8 cellular contexts compared by ENCODE assay signal in the genomic region with DNA sequence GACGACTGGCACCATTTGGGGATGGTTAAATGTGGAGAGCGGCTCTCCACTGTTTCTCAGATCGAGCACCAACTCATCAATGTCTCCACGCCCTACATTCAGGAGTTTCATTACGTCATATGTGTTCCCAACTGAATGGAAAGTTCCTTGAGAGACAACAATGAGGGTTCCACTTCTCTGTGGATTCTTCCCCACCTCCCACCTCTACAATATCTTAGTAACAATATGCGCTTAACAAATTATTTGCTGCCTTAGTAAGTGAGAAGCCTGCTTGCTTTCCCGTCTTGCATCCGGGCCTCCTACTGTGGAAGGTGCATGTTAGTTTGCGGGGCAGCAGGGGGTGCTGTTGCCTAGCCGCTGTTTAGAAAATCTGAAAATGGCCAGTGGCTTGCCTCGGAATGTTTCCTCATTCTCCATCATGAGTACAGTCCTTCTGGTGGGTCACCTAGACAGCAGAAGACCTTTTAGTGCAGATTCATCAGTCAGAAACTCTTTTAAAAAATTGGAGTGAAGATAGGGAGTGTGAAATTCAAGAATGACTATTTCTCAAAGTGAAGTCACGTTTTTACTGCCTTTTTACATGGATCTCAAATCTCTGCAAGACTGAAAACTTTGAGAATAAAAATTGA. TPM values are rescaled to one million over a fixed set of nuclear protein-coding genes. Genes with fewer than 3 reads are reported as not detected.
DNase-seq lines count a peak whose midpoint lies in the region; ATAC-seq, FAIRE-seq and TF ChIP-seq lines count a peak whose summit lies in the region.

No MANE protein-coding gene starts in this region.

- H3K4me2 ChIP-seq in mammary epithelial cell (ENCODE audit: insufficient read depth, low read depth, low read length): no peak overlapping the region

- ATAC-seq in GM21786 (IDR thresholded peaks at IDR 0.05; ENCODE audit: unreplicated experiment) (peak; percentile 71), T-helper 17 cell (no peak)

- DNase-seq in GM03348 (ENCODE audit: low spot score) (peak; percentile 70), LoVo (ENCODE audit: low spot score) (peak; percentile 75), SK-MEL-5 (ENCODE audit: low read depth, low spot score) (peak; percentile 70), mammary epithelial cell (peak; percentile 40), kidney (no peak), T-helper 17 cell (no peak)
- DNase-seq in stimulated activated CD8-positive, alpha-beta memory T cell treated with anti-CD3 and anti-CD28 coated beads, Interleukin-2, amount 100 ng/mL, for 48 hours (ENCODE audit: low read depth in 2 of 2): peak; percentile 7 to 11

- H3K4me1 ChIP-seq in mammary epithelial cell (ENCODE audit: insufficient read depth, low read length) (no peaks in the 10 kb centered on the region), kidney (ENCODE audit: control insufficient read depth in 1 of 2, insufficient read depth in 1 of 2, low read depth in 1 of 2, low read length in 2 of 2) (no peaks in the 10 kb centered on the region)

- H3K27me3 Mint-ChIP-seq in T-helper 17 cell: peaks cover 23% of the 10 kb centered on the region

- H3K36me3 ChIP-seq in mammary epithelial cell (ENCODE audit: insufficient read depth, low read length) (no peaks in the 10 kb centered on the region), kidney (ENCODE audit: control insufficient read depth in 1 of 2, insufficient read depth in 2 of 2, low read length in 2 of 2) (peaks cover 12 to 28% of the 10 kb centered on the region in 2 donors)

- no peak for FAIRE-seq in kidney (lab: Jason Lieb, UNC)

- H3K27ac Mint-ChIP-seq in T-helper 17 cell: no peak overlapping the region

- peaks cover 2% of the 10 kb centered on the region for H3K4me1 Mint-ChIP-seq in T-helper 17 cell

- intact Hi-C loops in mammary epithelial cell (cut with micrococcal nuclease) (loop anchor here (1.0 to 2.0 kb wide), 8 partner anchors 58 to 826 kb away; a partner anchor contains a TSS), kidney (cut with DNase I) (loop anchor here (10.0 kb wide), 1 partner anchor 192 kb away; no protein-coding TSS in a partner anchor)

- peak overlapping the region; percentile 49 for H2AFZ ChIP-seq in mammary epithelial cell (ENCODE audit: low read depth, low read length)

- no peak overlapping the region for H3K9ac ChIP-seq in mammary epithelial cell (ENCODE audit: insufficient read depth, low read length)
- no peak overlapping the region for H3K9ac ChIP-seq in kidney (ENCODE audit: low read length in 2 of 2)

- in situ Hi-C loops in SK-MEL-5 (cut with HindIII; ENCODE audit: low pct_unique_long_range_greater_than_20kb, low sequenced_read_pairs) (no loop called here), mammary epithelial cell (cut with MboI; ENCODE audit: low sequenced_read_pairs in 2 of 2) (loop anchor here (5.0 kb wide), 1 partner anchor 194 kb away; no protein-coding TSS in a partner anchor)

- no peaks in the 10 kb centered on the region for H3K9me3 ChIP-seq in mammary epithelial cell (replicated peaks; ENCODE audit: insufficient read depth, low read length)
- H3K9me3 ChIP-seq in kidney (ENCODE audit: control insufficient read depth in 1 of 2, low read length in 2 of 2): no peaks in the 10 kb centered on the region
- H3K9me3 ChIP-seq in T-helper 17 cell (ENCODE audit: control insufficient read depth, low read length, poor library complexity, severe bottlenecking): no peaks in the 10 kb centered on the region

- H3K4me3 ChIP-seq in mammary epithelial cell (replicated peaks in 1 of 3; ENCODE audit: insufficient read depth in 1 of 3, low read depth in 2 of 3, low read length in 3 of 3) (no peak overlapping the region), kidney (ENCODE audit: low read length in 2 of 2) (no peak overlapping the region)

- peak; percentile 91 to 93 for TF ChIP-seq CTCF in mammary epithelial cell (conservative IDR thresholded peaks at IDR 0.05 in 1 of 2, IDR thresholded peaks at IDR 0.05 in 1 of 2; ENCODE audit: extremely low read depth in 1 of 2, insufficient read depth in 1 of 2, low read depth in 1 of 2, low read length in 2 of 2)
- TF ChIP-seq CTCF in kidney (IDR thresholded peaks at IDR 0.05; ENCODE audit: borderline replicate concordance, extremely low read depth, insufficient read depth): peak; percentile 85

- CTCF ChIA-PET in mammary epithelial cell (lab: Charles Lee; ENCODE audit: low non-redundant PET): no interaction called here

- no peaks in the 10 kb centered on the region for H4K20me1 ChIP-seq in mammary epithelial cell (ENCODE audit: insufficient read depth, low read length)

- BruUV-seq in mammary epithelial cell (replicated peaks; lab: Mats Ljungman, UMichigan): no TSS peak

- H3K27ac ChIP-seq in mammary epithelial cell (ENCODE audit: insufficient read depth, low read depth, low read length) (no peak overlapping the region), kidney (ENCODE audit: low read depth in 2 of 2, low read length in 2 of 2) (no peak overlapping the region)

- WGBS in mammary epithelial cell (ENCODE audit: low coverage, missing lambda C conversion rate): 38% methylated on average over 12 of the region's 12 CpGs

- no peaks in the 10 kb centered on the region for H3K27me3 ChIP-seq in mammary epithelial cell (ENCODE audit: insufficient read depth, low read length)

- no peaks in the 10 kb centered on the region for H3K36me3 Mint-ChIP-seq in T-helper 17 cell (ENCODE audit: low read depth)

- H3K4me3 Mint-ChIP-seq in T-helper 17 cell: no peak overlapping the region

- no peaks in the 10 kb centered on the region for H3K79me2 ChIP-seq in mammary epithelial cell (ENCODE audit: insufficient read depth, low read length)

- dilution Hi-C loops in mammary epithelial cell (cut with HindIII; ENCODE audit: low sequenced_read_pairs): no loop called here

RNA-seq across cellular contexts. Expression of a gene that starts 55.7 kb away (rescaled TPM):
- total RNA-seq in SK-MEL-5 (2014; rRNA removed; shearing (Covaris generic)): not detected in 2 replicates
- not detected in 2 replicates for polyA plus RNA-seq in SK-MEL-5 (2015; cell fraction: cytosol; rRNA removed)
- polyA plus RNA-seq in SK-MEL-5 (2015; cell fraction: nucleus; rRNA removed): not detected in 2 replicates
- total RNA-seq in mammary epithelial cell (not detected), kidney (not detected), T-helper 17 cell (not detected)
- polyA plus RNA-seq in mammary epithelial cell (not detected), kidney (ENCODE audit: insufficient read depth, low read depth, low replicate concordance) (not detected)
- polyA minus RNA-seq in mammary epithelial cell: not detected

Comparison
In these comparisons a context has a peak if more than half of its experiments do, and no peak if none do; other contexts are left out.
1. DNase-seq: peak in GM03348 (single experiment), LoVo (single experiment), SK-MEL-5 (single experiment), mammary epithelial cell (single experiment) and stimulated activated CD8-positive, alpha-beta memory T cell treated with anti-CD3 and anti-CD28 coated beads, Interleukin-2, amount 100 ng/mL, for 48 hours (2 of 2); none in kidney (single experiment) and T-helper 17 cell (0 of 3).